16 cellular contexts compared by ENCODE assay signal in the genomic region with DNA sequence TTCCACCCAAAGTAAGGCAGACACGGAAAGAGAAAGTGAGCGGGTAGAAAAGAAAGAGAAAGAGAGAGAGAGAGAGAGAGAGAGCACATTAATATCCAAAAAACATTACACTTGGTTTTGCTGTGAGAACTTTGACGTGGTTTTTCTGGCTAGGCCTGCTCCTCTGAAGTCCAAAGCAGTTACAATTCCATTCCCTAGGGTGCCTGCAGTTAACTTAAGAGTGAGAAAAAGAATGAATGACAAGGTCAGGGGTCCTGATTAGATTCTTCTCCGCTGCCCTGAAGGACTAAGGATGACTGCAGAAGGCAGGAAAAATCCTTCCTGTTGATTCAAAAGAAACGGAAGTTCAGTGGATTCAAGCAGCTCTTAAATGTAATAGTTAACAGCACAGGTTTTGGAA.
DNase-seq lines count a peak whose midpoint lies in the region; ATAC-seq and TF ChIP-seq lines count a peak whose summit lies in the region.
"Had no signal": no experiment of that assay in that cellular context is flagged by ENCODE, and none has a peak within 500 bp of the region (broad histone marks: within the 10 kb centered on the region; RNA-seq: fewer than 3 reads in every experiment).

No MANE protein-coding gene starts in this region.

- no peaks in the 10 kb centered on the region for H3K9me3 ChIP-seq in BLaER1
- H3K9me3 ChIP-seq: body of pancreas had no signal

- TF ChIP-seq CTCF in neural crest cell (conservative IDR thresholded peaks at IDR 0.05), result no peak

- H3K27ac Mint-ChIP-seq in neural crest cell (ENCODE audit: unreplicated experiment), result peak overlapping the region; percentile 89
- H3K27ac Mint-ChIP-seq: activated CD4-positive, alpha-beta T cell treated with anti-CD3 and anti-CD28 coated beads, Interleukin-2, amount 10 ng/mL, durations not matched to agents 7 days and 5 days; activated T-cell treated with anti-CD3 and anti-CD28 coated beads, Interleukin-2, amount 50 U/mL, for 72 hours; T-helper 1 cell treated with Interleukin-12 subunit alpha and Interleukin-12 subunit beta and Interleukin-4 antibody, amounts not matched to agents 30 μg/mL and 1 μg/mL, for 36 hours had no signal

- H3K36me3 Mint-ChIP-seq in neural crest cell (ENCODE audit: low read depth), result peaks cover 1% of the 10 kb centered on the region

- peaks cover 48% of the 10 kb centered on the region for H3K4me1 Mint-ChIP-seq in neural crest cell
- H3K4me1 Mint-ChIP-seq: activated CD4-positive, alpha-beta T cell treated with anti-CD3 and anti-CD28 coated beads, Interleukin-2, amount 10 ng/mL, durations not matched to agents 7 days and 5 days had no signal

- H3K27me3 Mint-ChIP-seq in neural crest cell (ENCODE audit: low read depth), result no peaks in the 10 kb centered on the region
- H3K27me3 Mint-ChIP-seq: activated CD4-positive, alpha-beta T cell treated with anti-CD3 and anti-CD28 coated beads, Interleukin-2, amount 10 ng/mL, durations not matched to agents 7 days and 5 days had no signal

- no peaks in the 10 kb centered on the region for H3K9me3 Mint-ChIP-seq in neural crest cell
- H3K9me3 Mint-ChIP-seq: activated CD4-positive, alpha-beta T cell treated with anti-CD3 and anti-CD28 coated beads, Interleukin-2, amount 10 ng/mL, durations not matched to agents 7 days and 5 days; T-helper 1 cell treated with Interleukin-12 subunit alpha and Interleukin-12 subunit beta and Interleukin-4 antibody, amounts not matched to agents 30 μg/mL and 1 μg/mL, for 36 hours had no signal

- H3K4me2 ChIP-seq in BLaER1, result peak overlapping the region; percentile 83
- H3K4me2 ChIP-seq: PC-9 had no signal

- H3K36me3 ChIP-seq in BLaER1, result no peaks in the 10 kb centered on the region

- H3K4me1 ChIP-seq in BLaER1, result peaks cover 72% of the 10 kb centered on the region
- H3K4me1 ChIP-seq: body of pancreas, parathyroid adenoma had no signal

- DNase-seq in NCI-H460 (ENCODE audit: extremely low read depth, low read depth) (peak; percentile 54), fibroblast of gingiva (ENCODE audit: low read depth) (peak; percentile 24), neural crest cell (ENCODE audit: low read depth, low spot score) (no peak), foreskin melanocyte (no peak)
- DNase-seq in activated naive CD4-positive, alpha-beta T cell (lab: John Stamatoyannopoulos, UW), result no peak
- DNase-seq: activated CD4-positive, alpha-beta T cell treated with anti-CD3 and anti-CD28 coated beads, Interleukin-2, amount 10 ng/mL, durations not matched to agents 7 days and 5 days; activated T-cell treated with anti-CD3 and anti-CD28 coated beads, Interleukin-2, amount 50 U/mL, for 72 hours; body of pancreas; NCI-H1105 treated with DMSO at 0.1 percent for 48 hours; NCI-H510A had no signal

- H3K9ac ChIP-seq in BLaER1, result peak overlapping the region; percentile 46; the same call in 1 of the 2 replicates
- H3K9ac ChIP-seq: parathyroid adenoma had no signal

- peak overlapping the region; percentile 38 for H3K4me3 ChIP-seq in BLaER1
- H3K4me3 ChIP-seq: body of pancreas, PC-9 had no signal

- ATAC-seq in GM21381 (IDR thresholded peaks at IDR 0.05; ENCODE audit: unreplicated experiment), result no peak
- no peak for ATAC-seq in HG03045 (IDR thresholded peaks at IDR 0.05; ENCODE audit: unreplicated experiment)
- ATAC-seq: activated T-cell treated with anti-CD3 and anti-CD28 coated beads, Interleukin-2, amount 50 U/mL, for 72 hours; body of pancreas had no signal

- no peaks in the 10 kb centered on the region for H4K20me1 ChIP-seq in BLaER1

- H3K27ac ChIP-seq in BLaER1, result peak overlapping the region; percentile 60; the same call in 1 of the 2 replicates
- H3K27ac ChIP-seq: body of pancreas, parathyroid adenoma, PC-9 had no signal

- no peaks in the 10 kb centered on the region for H3K27me3 ChIP-seq in BLaER1
- H3K27me3 ChIP-seq: body of pancreas had no signal

- H3K4me3 Mint-ChIP-seq in neural crest cell, result peak overlapping the region; percentile 18
- H3K4me3 Mint-ChIP-seq: activated CD4-positive, alpha-beta T cell treated with anti-CD3 and anti-CD28 coated beads, Interleukin-2, amount 10 ng/mL, durations not matched to agents 7 days and 5 days; activated T-cell treated with anti-CD3 and anti-CD28 coated beads, Interleukin-2, amount 50 U/mL, for 72 hours; T-helper 1 cell treated with Interleukin-12 subunit alpha and Interleukin-12 subunit beta and Interleukin-4 antibody, amounts not matched to agents 30 μg/mL and 1 μg/mL, for 36 hours had no signal

Comparison
In these comparisons a context has a peak if more than half of its experiments do, and no peak if none do; other contexts are left out.
1. DNase-seq: peak in NCI-H460 (single experiment) and fibroblast of gingiva (single experiment); none in neural crest cell (single experiment), activated naive CD4-positive, alpha-beta T cell (0 of 4) and foreskin melanocyte (single experiment).